14 cellular contexts compared by ENCODE assay signal in the genomic region with DNA sequence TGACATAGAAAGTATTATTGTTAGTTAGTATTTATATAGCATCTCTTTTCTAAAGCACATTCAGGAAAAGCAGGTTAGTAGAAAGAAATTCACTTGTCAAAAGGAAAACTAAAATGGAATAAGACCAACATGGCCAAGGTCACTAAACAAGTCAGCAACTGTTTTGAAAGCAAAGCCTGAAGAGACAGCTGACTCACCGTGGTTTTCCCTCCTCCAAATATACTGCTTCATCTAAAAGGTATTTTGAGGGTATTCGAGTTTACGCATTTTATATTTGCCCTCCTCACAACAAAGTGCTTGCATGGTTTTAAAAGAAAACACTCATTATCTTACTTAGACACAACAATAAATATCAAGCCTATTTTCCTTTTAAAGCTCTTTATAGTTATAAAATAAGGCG. TPM values are rescaled to one million over a fixed set of nuclear protein-coding genes. Genes with fewer than 3 reads are reported as not detected.
DNase-seq lines count a peak whose midpoint lies in the region; ATAC-seq, FAIRE-seq and TF ChIP-seq lines count a peak whose summit lies in the region.
"Had no signal": no experiment of that assay in that cellular context is flagged by ENCODE, and none has a peak within 500 bp of the region (broad histone marks: within the 10 kb centered on the region; RNA-seq: fewer than 3 reads in every experiment).

No MANE protein-coding gene starts in this region.

- no peak overlapping the region for H3K23ac ChIP-seq in H9 (ENCODE audit: insufficient read length, low read depth, low read length)

- CTCF ChIA-PET in K562 (lab: Yijun Ruan, JAX; ENCODE audit: low intra/inter-chr PET ratio) = no interaction called here

- H3K79me2 ChIP-seq in K562 (ENCODE audit: control insufficient read depth, insufficient read depth, low read length) = no peaks in the 10 kb centered on the region
- H3K79me2 ChIP-seq in H9 (ENCODE audit: insufficient read depth, low read length) = no peaks in the 10 kb centered on the region

- H2BK5ac ChIP-seq in H9 (ENCODE audit: insufficient read length, low read length) = no peak overlapping the region

- no peaks in the 10 kb centered on the region for H3K36me3 Mint-ChIP-seq in H9 (ENCODE audit: insufficient read depth in 1 of 3, low read depth in 3 of 3)
- H3K36me3 Mint-ChIP-seq: activated CD8-positive, alpha-beta memory T cell treated with anti-CD3 and anti-CD28 coated beads, Interleukin-2, amount 10 ng/mL, durations not matched to agents 7 days and 5 days; IgD-negative memory B cell; naive thymus-derived CD8-positive, alpha-beta T cell had no signal

- no peaks in the 10 kb centered on the region for H3K9me1 ChIP-seq in K562 (ENCODE audit: control insufficient read depth, insufficient read depth, low read length)

- no peak overlapping the region for H4K91ac ChIP-seq in H9 (ENCODE audit: insufficient read length, low read depth, low read length)

- H4K20me1 ChIP-seq in K562 (replicated peaks; ENCODE audit: control insufficient read depth, insufficient read depth, low read length) = no peaks in the 10 kb centered on the region
- no peaks in the 10 kb centered on the region for H4K20me1 ChIP-seq in H9 (ENCODE audit: control insufficient read depth, insufficient read depth, insufficient read length)

- H3K9me3 Mint-ChIP-seq in H9 = no peaks in the 10 kb centered on the region
- H3K9me3 Mint-ChIP-seq: activated naive CD8-positive, alpha-beta T cell treated with anti-CD3 and anti-CD28 coated beads, Interleukin-2, amount 50 U/mL, for 24 hours; IgD-negative memory B cell; naive thymus-derived CD8-positive, alpha-beta T cell had no signal

- no peak overlapping the region for H2BK120ac ChIP-seq in H9 (ENCODE audit: low read depth, low read length, poor library complexity, severe bottlenecking)

- TF ChIP-seq RAD21 in K562 (CRISPR knock-in tag; conservative IDR thresholded peaks at IDR 0.05 in 1 of 2, IDR thresholded peaks at IDR 0.05 in 1 of 2) = no peak

- H3K14ac ChIP-seq in H9 (ENCODE audit: insufficient read depth, low read length) = no peak overlapping the region

- no peak overlapping the region for H2AK5ac ChIP-seq in H9 (ENCODE audit: insufficient read length, low read length)

- in situ Hi-C loops in K562 (cut with MboI) = no loop called here

- ATAC-seq in K562 = peak; percentile 68; the same call in 2 of the 3 replicates
- peak; percentile 61 for ATAC-seq in left lung
- ATAC-seq: activated CD8-positive, alpha-beta memory T cell treated with anti-CD3 and anti-CD28 coated beads, Interleukin-2, amount 10 ng/mL, durations not matched to agents 7 days and 5 days; activated naive CD8-positive, alpha-beta T cell treated with anti-CD3 and anti-CD28 coated beads, Interleukin-2, amount 50 U/mL, for 24 hours; naive thymus-derived CD8-positive, alpha-beta T cell had no signal

- H3K23me2 ChIP-seq in H9 (ENCODE audit: insufficient read length, low read depth, low read length, poor library complexity, severe bottlenecking) = no peaks in the 10 kb centered on the region

- no peak for TF ChIP-seq CTCF in AG09319 (IDR thresholded peaks at IDR 0.05; ENCODE audit: low read depth, low read length)
- TF ChIP-seq CTCF in K562 (IDR thresholded peaks at IDR 0.05 in 2 of 3, conservative IDR thresholded peaks at IDR 0.05 in 1 of 3; ENCODE audit: insufficient read depth in 2 of 3, low read depth in 1 of 3, low read length in 3 of 3) = no peak
- no peak for TF ChIP-seq CTCF in left lung (IDR thresholded peaks at IDR 0.05)
- TF ChIP-seq CTCF in H9 (conservative IDR thresholded peaks at IDR 0.05) = no peak

- H3K4ac ChIP-seq in H9 (ENCODE audit: low read depth, low read length) = no peak overlapping the region

- no peak overlapping the region for H4K8ac ChIP-seq in H9 (replicated peaks; ENCODE audit: insufficient read length, low read depth, low read length)

- no peak overlapping the region for H3K18ac ChIP-seq in H9 (ENCODE audit: insufficient read length, low read depth, low read length)

- H3K9me3 ChIP-seq in K562 (replicated peaks; ENCODE audit: control insufficient read depth, insufficient read depth, low read depth, low read length) = no peaks in the 10 kb centered on the region
- H3K9me3 ChIP-seq in left lung = no peaks in the 10 kb centered on the region
- H3K9me3 ChIP-seq in H9 (ENCODE audit: control insufficient read depth, low read depth, low read length) = no peaks in the 10 kb centered on the region

- no peak overlapping the region for H4K5ac ChIP-seq in H9 (ENCODE audit: insufficient read length, low read depth, low read length)

- no peaks in the 10 kb centered on the region for H3K79me1 ChIP-seq in H9 (ENCODE audit: insufficient read depth, low read depth, low read length, poor library complexity, severe bottlenecking)

- no peak overlapping the region for H3K4me3 Mint-ChIP-seq in H9
- H3K4me3 Mint-ChIP-seq: activated CD8-positive, alpha-beta memory T cell treated with anti-CD3 and anti-CD28 coated beads, Interleukin-2, amount 10 ng/mL, durations not matched to agents 7 days and 5 days; activated naive CD8-positive, alpha-beta T cell treated with anti-CD3 and anti-CD28 coated beads, Interleukin-2, amount 50 U/mL, for 24 hours; IgD-negative memory B cell; naive thymus-derived CD8-positive, alpha-beta T cell had no signal

- 10% methylated on average over 4 of the region's 4 CpGs for WGBS in K562 (ENCODE audit: insufficient coverage, low coverage, missing lambda C conversion rate)
- WGBS in H9 (ENCODE audit: extremely low coverage, insufficient read length, low lambda C conversion rate) = no CpG with 5 or more reads among the region's 4 CpGs

- intact Hi-C loops in K562 (cut with micrococcal nuclease) = no loop called here
- intact Hi-C loops in left lung (cut with DNase I) = no loop called here

- H3K27me3 ChIP-seq in K562 (ENCODE audit: control insufficient read depth in 2 of 2, insufficient read depth in 2 of 2, low read length in 2 of 2) (no peaks in the 10 kb centered on the region), left lung (no peaks in the 10 kb centered on the region), H9 (ENCODE audit: insufficient read depth, low read length) (no peaks in the 10 kb centered on the region)

- TF ChIP-seq POLR2A in K562 (conservative IDR thresholded peaks at IDR 0.05) = no peak

- H3K4me1 ChIP-seq in K562 (replicated peaks in 1 of 2; ENCODE audit: control insufficient read depth in 2 of 2, insufficient read depth in 2 of 2, low read length in 2 of 2) (no peaks in the 10 kb centered on the region; a peak in 1 of 5 replicates), left lung (no peaks in the 10 kb centered on the region), H9 (ENCODE audit: insufficient read depth, low read length) (no peaks in the 10 kb centered on the region)

- H3K27ac Mint-ChIP-seq in H9 = no peak overlapping the region
- H3K27ac Mint-ChIP-seq: activated CD8-positive, alpha-beta memory T cell treated with anti-CD3 and anti-CD28 coated beads, Interleukin-2, amount 10 ng/mL, durations not matched to agents 7 days and 5 days; activated naive CD8-positive, alpha-beta T cell treated with anti-CD3 and anti-CD28 coated beads, Interleukin-2, amount 50 U/mL, for 24 hours; IgD-negative memory B cell; naive thymus-derived CD8-positive, alpha-beta T cell had no signal

- no peak overlapping the region for H3K56ac ChIP-seq in H9 (ENCODE audit: insufficient read length, low read depth, low read length)

- H3T11ph ChIP-seq in H9 (ENCODE audit: low read length) = no peak overlapping the region

- DNase-seq in AG09319 (ENCODE audit: extremely low read depth, low read depth) = peak; percentile 10
- peak; percentile 80 for DNase-seq in M059J (ENCODE audit: low read depth)
- DNase-seq in K562 (ENCODE audit: extremely low read depth in 1 of 4, low spot score in 3 of 4) = peak in 1 of 4 experiments; percentile 37
- DNase-seq in left lung = no peak
- no peak for DNase-seq in activated CD4-positive, alpha-beta T cell treated with anti-CD3 and anti-CD28 coated beads for 1 hour
- DNase-seq in H9 = no peak
- no peak for DNase-seq in NOMO-1 (lab: John Stamatoyannopoulos, UW; ENCODE audit: unreplicated experiment in 2 of 2)
- no peak for DNase-seq in SKM-1 treated with dmso at 0.1 percent for 144 hours (lab: John Stamatoyannopoulos, UW; ENCODE audit: unreplicated experiment)
- DNase-seq: activated CD8-positive, alpha-beta memory T cell treated with anti-CD3 and anti-CD28 coated beads, Interleukin-2, amount 10 ng/mL, durations not matched to agents 7 days and 5 days; activated naive CD8-positive, alpha-beta T cell treated with anti-CD3 and anti-CD28 coated beads, Interleukin-2, amount 50 U/mL, for 24 hours; naive thymus-derived CD8-positive, alpha-beta T cell; NCI-H187 treated with DMSO at 0.1 percent for 48 hours had no signal

- H3K27me3 Mint-ChIP-seq in H9 (ENCODE audit: low read depth) = no peaks in the 10 kb centered on the region
- H3K27me3 Mint-ChIP-seq: activated naive CD8-positive, alpha-beta T cell treated with anti-CD3 and anti-CD28 coated beads, Interleukin-2, amount 50 U/mL, for 24 hours had no signal

- POLR2A ChIA-PET in K562 (lab: Yijun Ruan, JAX) = interaction anchor here (1.3 kb wide), 1 partner anchor 11 kb away, joined by 4 read pairs; no protein-coding TSS in a partner anchor

- H3K4me2 ChIP-seq in K562 (ENCODE audit: insufficient read depth, low read length) = no peak overlapping the region
- H3K4me2 ChIP-seq in H9 (ENCODE audit: insufficient read depth, insufficient read length, low read length) = no peak overlapping the region

- H2BK12ac ChIP-seq in H9 (ENCODE audit: insufficient read length, low read depth, low read length) = no peak overlapping the region

- H2BK20ac ChIP-seq in H9 (ENCODE audit: low read depth, low read length, poor library complexity, severe bottlenecking) = no peak overlapping the region

- H2AFZ ChIP-seq in K562 (ENCODE audit: low read depth, low read length) (0 out of 2 replicates have a peak overlapping the region, but pooled peaks have one; percentile 44), H9 (ENCODE audit: low read length) (no peak overlapping the region)

- FAIRE-seq in K562 (lab: Jason Lieb, UNC) = peak; percentile 84
- FAIRE-seq: TTC549 had no signal

- BruUV-seq in K562 (replicated peaks; lab: Mats Ljungman, UMichigan) = no TSS peak

- H3K27ac ChIP-seq in K562 (ENCODE audit: extremely low read depth, low read depth, low read length) (no peak overlapping the region), left lung (no peak overlapping the region), H9 (ENCODE audit: insufficient read length, low read depth, low read length) (no peak overlapping the region)

- no peak overlapping the region for H3K4me3 ChIP-seq in K562
- H3K4me3 ChIP-seq in left lung = no peak overlapping the region

- no peak overlapping the region for H3K9ac ChIP-seq in K562 (ENCODE audit: insufficient read depth in 1 of 2, low read depth in 2 of 2, low read length in 2 of 2)
- no peak overlapping the region for H3K9ac ChIP-seq in H9 (ENCODE audit: extremely low read depth, insufficient read length, low read length)

- peaks cover 2% of the 10 kb centered on the region in 2 experiments; a peak in 2 of 4 replicates for H3K4me1 Mint-ChIP-seq in H9
- H3K4me1 Mint-ChIP-seq: activated CD8-positive, alpha-beta memory T cell treated with anti-CD3 and anti-CD28 coated beads, Interleukin-2, amount 10 ng/mL, durations not matched to agents 7 days and 5 days; activated naive CD8-positive, alpha-beta T cell treated with anti-CD3 and anti-CD28 coated beads, Interleukin-2, amount 50 U/mL, for 24 hours; naive thymus-derived CD8-positive, alpha-beta T cell had no signal

- no peak overlapping the region for H2BK15ac ChIP-seq in H9 (ENCODE audit: low read depth, low read length)

- TF ChIP-seq EP300 in K562 (IDR thresholded peaks at IDR 0.05; ENCODE audit: low read length) = no peak

- no peaks in the 10 kb centered on the region for H3K36me3 ChIP-seq in K562 (ENCODE audit: control insufficient read depth, insufficient read depth, low read length)
- no peaks in the 10 kb centered on the region for H3K36me3 ChIP-seq in left lung

RNA-seq across cellular contexts. Expression of a gene that starts 24.0 kb away (rescaled TPM):
- 2.4 TPM in 1 of 2 replicates, not detected in the other for total RNA-seq in M059J (2014; rRNA removed; shearing (Covaris generic))
- total RNA-seq in K562 (2011; cell fraction: chromatin; rRNA removed; ENCODE audit: low replicate concordance) = 1.5 TPM in 1 of 2 replicates, not detected in the other
- 0.50 TPM in 1 of 2 replicates, not detected in the other for total RNA-seq in K562 (2011; cell fraction: nucleolus; rRNA removed)
- not detected in 2 replicates for total RNA-seq in K562 (2011; cell fraction: nucleoplasm; rRNA removed)
- total RNA-seq in K562 (2014; rRNA removed) (not detected in 2 replicates), K562 (2014; rRNA removed; fragmentation: Illumina TruSeq; extraction: Trizol) (not detected in 2 replicates), K562 (2015; rRNA removed; fragmentation: Illumina TruSeq; extraction: Trizol) (not detected in 2 replicates), K562 (2021) (not detected in 2 replicates), left lung (10 to 100 TPM; 34.0 to 51.3 TPM), H9 (2021) (2.1 and 3.0 TPM in 2 replicates)
- polyA plus RNA-seq in K562 (2011; rRNA removed) (not detected in 2 replicates), K562 (2014; fragmentation: Illumina TruSeq; extraction: Trizol) (not detected in 2 replicates), K562 (2014; fragmentation: Nextera tagmentation; extraction: Ambion mirVana) (not detected), K562 (2014; rRNA removed) (0.50 TPM in 1 of 2 replicates, not detected in the other)
- not detected in 2 replicates for polyA plus RNA-seq in K562 (2011; cell fraction: cytosol; rRNA removed)
- polyA plus RNA-seq in K562 (2011; cell fraction: nucleus; rRNA removed) = not detected in 2 replicates
- not detected in 2 replicates for polyA plus RNA-seq in K562 (2012)
- polyA minus RNA-seq in K562 (2011; rRNA and poly(A)+ RNA removed) = not detected in 2 replicates
- polyA minus RNA-seq in K562 (2011; cell fraction: cytosol; rRNA and poly(A)+ RNA removed) = not detected in 2 replicates
- polyA minus RNA-seq in K562 (2011; cell fraction: nucleus; rRNA and poly(A)+ RNA removed) = not detected in 2 replicates
- total RNA-seq: activated CD8-positive, alpha-beta memory T cell treated with anti-CD3 and anti-CD28 coated beads, Interleukin-2, amount 10 ng/mL, durations not matched to agents 7 days and 5 days; naive thymus-derived CD8-positive, alpha-beta T cell had no signal
- polyA plus RNA-seq: IgD-negative memory B cell; naive thymus-derived CD8-positive, alpha-beta T cell had no signal

Comparison
In these comparisons a context has a peak if more than half of its experiments do, and no peak if none do; other contexts are left out.
1. DNase-seq: peak in AG09319 (single experiment) and M059J (single experiment); none in left lung (0 of 2), activated CD4-positive, alpha-beta T cell treated with anti-CD3 and anti-CD28 coated beads for 1 hour (single experiment), H9 (single experiment), NOMO-1 (0 of 2) and SKM-1 treated with dmso at 0.1 percent for 144 hours (single experiment).